In the genomic region with DNA sequence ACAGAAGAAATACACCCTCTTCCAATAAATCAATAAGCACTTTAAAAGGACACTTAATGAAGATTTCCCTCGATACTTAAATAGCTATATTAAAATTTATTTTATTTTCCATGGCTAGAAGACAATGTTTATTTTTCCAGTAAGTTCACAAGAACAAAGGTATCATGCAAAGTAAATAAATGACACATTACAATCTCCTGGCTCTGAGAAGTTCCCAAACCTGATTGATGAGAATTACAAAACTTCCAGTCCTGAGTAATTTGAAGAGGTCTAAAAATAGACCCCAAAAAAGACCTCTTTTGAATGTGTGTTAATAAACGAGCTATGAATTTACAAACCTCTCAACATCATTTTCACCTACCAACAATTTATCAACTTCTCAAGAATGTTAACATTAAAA, we compare ENCODE assay signal across 10 cellular contexts. TPM values are rescaled to one million over a fixed set of nuclear protein-coding genes. Genes with fewer than 3 reads are reported as not detected.
DNase-seq lines count a peak whose midpoint lies in the region; ATAC-seq, FAIRE-seq and TF ChIP-seq lines count a peak whose summit lies in the region.
"Had no signal": no experiment of that assay in that cellular context is flagged by ENCODE, and none has a peak within 500 bp of the region (broad histone marks: within the 10 kb centered on the region; RNA-seq: fewer than 3 reads in every experiment).

No MANE protein-coding gene starts in this region.

- ATAC-seq in stimulated activated naive CD8-positive, alpha-beta T cell treated with anti-CD3 and anti-CD28 coated beads, Interleukin-15, Interleukin-2, amounts not matched to agents 100 U/mL and 50 U/mL, for 24 hours: no peak
- ATAC-seq in GM12878: no peak
- ATAC-seq in memory B cell (ENCODE audit: low read depth): no peak
- ATAC-seq in left lobe of liver: no peak
- no peak for ATAC-seq in HG02571 (IDR thresholded peaks at IDR 0.05; ENCODE audit: unreplicated experiment)
- no peak for ATAC-seq in GM18520 (IDR thresholded peaks at IDR 0.05; ENCODE audit: unreplicated experiment)

- WGBS in GM12878 (ENCODE audit: insufficient coverage, insufficient replicate concordance, low lambda C conversion rate, missing lambda C conversion rate): 0% methylated on average over 2 of the region's 2 CpGs

- RAD21 ChIA-PET in GM12878 (lab: Charles Lee; ENCODE audit: unreplicated experiment): no interaction called here

- H3K36me3 ChIP-seq in GM12878 (ENCODE audit: control insufficient read depth in 2 of 2, insufficient read depth in 2 of 2, low read length in 1 of 2): peaks cover 0 to 2% of the 10 kb centered on the region in 2 experiments; a peak in 2 of 4 replicates

- TF ChIP-seq POLR2A in GM12878 (IDR thresholded peaks at IDR 0.05; ENCODE audit: low read depth, low read length) (no peak), GM12891 (IDR thresholded peaks at IDR 0.05; ENCODE audit: low read depth, low read length) (no peak)

- no peaks in the 10 kb centered on the region for H3K9me3 Mint-ChIP-seq in stimulated activated naive CD8-positive, alpha-beta T cell treated with anti-CD3 and anti-CD28 coated beads, Interleukin-15, Interleukin-2, amounts not matched to agents 100 ng/mL and 50 ng/mL, for 24 hours
- H3K9me3 Mint-ChIP-seq in memory B cell: no peaks in the 10 kb centered on the region

- H3K36me3 Mint-ChIP-seq in stimulated activated naive CD8-positive, alpha-beta T cell treated with anti-CD3 and anti-CD28 coated beads, Interleukin-15, Interleukin-2, amounts not matched to agents 100 ng/mL and 50 ng/mL, for 24 hours (ENCODE audit: low read depth): peaks cover 3% of the 10 kb centered on the region
- H3K36me3 Mint-ChIP-seq in memory B cell: no peaks in the 10 kb centered on the region

- FAIRE-seq in GM12878 (lab: Jason Lieb, UNC) (no peak), GM12891 (lab: Jason Lieb, UNC) (no peak)
- FAIRE-seq: endometrium had no signal

- H3K9me3 ChIP-seq in GM12878 (replicated peaks; ENCODE audit: control insufficient read depth, insufficient read depth, low read length): peaks cover under 1% of the 10 kb centered on the region; the same call in 1 of the 3 replicates

- peak overlapping the region; percentile 97 for H3K4me3 ChIP-seq in GM12878

- SMC1A ChIA-PET in GM12878 (lab: Charles Lee; ENCODE audit: uncharacterized antibody, unreplicated experiment): interaction anchor here (0.5 to 1.2 kb wide), 6 partner anchors 10 to 219 kb away, joined by 3 to 5 read pairs (median 3); no protein-coding TSS in a partner anchor

- no peak for TF ChIP-seq RAD21 in GM12878 (IDR thresholded peaks at IDR 0.05; ENCODE audit: insufficient read depth, low read depth, low read length)

- peaks cover 50% of the 10 kb centered on the region for H3K79me2 ChIP-seq in GM12878 (ENCODE audit: control insufficient read depth, insufficient read depth, low read length)

- intact Hi-C loops in GM12878 (cut with micrococcal nuclease; ENCODE audit: unreplicated experiment): loop anchor here (5.0 kb wide), 1 partner anchor 51 kb away; the partner anchor contains the start of gene SANBR

- H3K27ac Mint-ChIP-seq in stimulated activated naive CD8-positive, alpha-beta T cell treated with anti-CD3 and anti-CD28 coated beads, Interleukin-15, Interleukin-2, amounts not matched to agents 100 ng/mL and 50 ng/mL, for 24 hours: no peak overlapping the region
- no peak overlapping the region for H3K27ac Mint-ChIP-seq in memory B cell

- H3K4me1 ChIP-seq in GM12878 (ENCODE audit: control insufficient read depth, insufficient read depth, low read length): peaks cover 5% of the 10 kb centered on the region; the same call in 1 of the 2 replicates

- TF ChIP-seq EP300 in GM12878 (IDR thresholded peaks at IDR 0.05; ENCODE audit: borderline replicate concordance in 1 of 2, control insufficient read depth in 1 of 2, low read depth in 2 of 2, low read length in 2 of 2): no peak

- no peaks in the 10 kb centered on the region for H4K20me1 ChIP-seq in GM12878 (ENCODE audit: control insufficient read depth, insufficient read depth)

- POLR2A ChIA-PET in GM12878 (lab: Charles Lee): interaction anchor here (0.5 kb wide), 1 partner anchor 592 kb away, joined by 9 read pairs; no protein-coding TSS in a partner anchor

- CTCF ChIA-PET in GM12878 (lab: Yijun Ruan, JAX): interaction anchor here (0.8 to 2.5 kb wide), 4 partner anchors 16 to 211 kb away, joined by 3 to 9 read pairs (median 4); no protein-coding TSS in a partner anchor

- H3K4me1 Mint-ChIP-seq in stimulated activated naive CD8-positive, alpha-beta T cell treated with anti-CD3 and anti-CD28 coated beads, Interleukin-15, Interleukin-2, amounts not matched to agents 100 ng/mL and 50 ng/mL, for 24 hours (ENCODE audit: low read depth): peaks cover 69% of the 10 kb centered on the region
- H3K4me1 Mint-ChIP-seq in memory B cell: peaks cover 7% of the 10 kb centered on the region

- DNase-seq in stimulated activated naive CD8-positive, alpha-beta T cell treated with anti-CD3 and anti-CD28 coated beads, Interleukin-15, Interleukin-2, amounts not matched to agents 100 U/mL and 50 U/mL, for 24 hours: no peak
- no peak for DNase-seq in GM12878 (ENCODE audit: low read depth, low spot score)
- DNase-seq in memory B cell (ENCODE audit: low spot score in 2 of 2): no peak
- DNase-seq in GM12891 (ENCODE audit: insufficient read length, low spot score): no peak
- DNase-seq in left lobe of liver (ENCODE audit: low spot score): no peak
- DNase-seq: DMS79 had no signal

- no peaks in the 10 kb centered on the region for H3K27me3 ChIP-seq in GM12878 (replicated peaks in 1 of 2; ENCODE audit: control insufficient read depth in 2 of 2, insufficient read depth in 2 of 2, low read length in 1 of 2)

- in situ Hi-C loops in GM12878 (cut with MboI): no loop called here

- peak overlapping the region; percentile 96 for H3K4me3 Mint-ChIP-seq in stimulated activated naive CD8-positive, alpha-beta T cell treated with anti-CD3 and anti-CD28 coated beads, Interleukin-15, Interleukin-2, amounts not matched to agents 100 ng/mL and 50 ng/mL, for 24 hours
- H3K4me3 Mint-ChIP-seq in memory B cell: peak overlapping the region; percentile 100

- H2AFZ ChIP-seq in GM12878 (ENCODE audit: control insufficient read depth, low read depth, low read length): no peak overlapping the region

- no peaks in the 10 kb centered on the region for H3K27me3 Mint-ChIP-seq in stimulated activated naive CD8-positive, alpha-beta T cell treated with anti-CD3 and anti-CD28 coated beads, Interleukin-15, Interleukin-2, amounts not matched to agents 100 ng/mL and 50 ng/mL, for 24 hours
- H3K27me3 Mint-ChIP-seq in memory B cell: no peaks in the 10 kb centered on the region

- BruUV-seq in GM12878 (replicated peaks; lab: Mats Ljungman, UMichigan): no TSS peak

- H3K9ac ChIP-seq in GM12878 (ENCODE audit: control insufficient read depth, insufficient read depth, low read length): peak overlapping the region; percentile 94

- peak overlapping the region; percentile 80 for H3K4me2 ChIP-seq in GM12878 (ENCODE audit: control insufficient read depth, insufficient read depth)

- TF ChIP-seq CTCF in GM12878 (IDR thresholded peaks at IDR 0.05 in 2 of 3, conservative IDR thresholded peaks at IDR 0.05 in 1 of 3; ENCODE audit: control insufficient read depth in 2 of 3, extremely low read depth in 1 of 3, insufficient read depth in 1 of 3, low read depth in 3 of 3, low read length in 3 of 3): no peak

- peak overlapping the region; percentile 96; the same call in 1 of the 2 replicates for H3K27ac ChIP-seq in GM12878 (ENCODE audit: control insufficient read depth, insufficient read depth)

RNA-seq across cellular contexts. Expression of gene PEX13, which starts 1.5 kb away (rescaled TPM):
- 63.6 and 67.6 TPM in 2 replicates for total RNA-seq in GM12878 (2013; cell fraction: nucleolus; rRNA removed)
- 20.7 and 26.0 TPM in 2 replicates for total RNA-seq in GM12878 (2014; rRNA removed)
- total RNA-seq in GM12878 (2014; rRNA removed; fragmentation: Illumina TruSeq; extraction: Trizol): 18.2 and 18.6 TPM in 2 replicates
- total RNA-seq in GM12878 (2021): 17.1 and 18.7 TPM in 2 replicates
- polyA plus RNA-seq in GM12878 (2011; ENCODE audit: low read depth): 5.3 TPM
- 27.6 and 30.9 TPM in 2 replicates for polyA plus RNA-seq in GM12878 (2011; rRNA removed)
- polyA plus RNA-seq in GM12878 (2011; cell fraction: cytosol; rRNA removed): 16.0 and 16.1 TPM in 2 replicates
- 9.2 and 11.1 TPM in 2 replicates for polyA plus RNA-seq in GM12878 (2011; cell fraction: nucleus; rRNA removed)
- polyA plus RNA-seq in GM12878 (2012): 6.2 and 9.0 TPM in 2 replicates
- 11.5 and 11.9 TPM in 2 replicates for polyA plus RNA-seq in GM12878 (2014; fragmentation: Illumina TruSeq; extraction: Trizol)
- 1 to 10 TPM; 2.6 to 4.9 TPM for polyA plus RNA-seq in GM12878 (2014; fragmentation: Nextera tagmentation; extraction: Ambion mirVana)
- 14.9 and 15.2 TPM in 2 replicates for polyA plus RNA-seq in GM12878 (2014; rRNA removed)
- polyA plus RNA-seq in GM12878 (2016; fragmentation: Nextera tagmentation; extraction: Ambion mirVana): 10 to 100 TPM; 22.0 to 22.6 TPM
- polyA minus RNA-seq in GM12878 (2011; rRNA and poly(A)+ RNA removed): 19.7 and 26.8 TPM in 2 replicates
- polyA minus RNA-seq in GM12878 (2011; cell fraction: cytosol; rRNA and poly(A)+ RNA removed): 6.1 and 6.4 TPM in 2 replicates
- 16.9 and 24.7 TPM in 2 replicates for polyA minus RNA-seq in GM12878 (2011; cell fraction: nucleus; rRNA and poly(A)+ RNA removed)
- 6.0 TPM for polyA plus RNA-seq in GM12891 (2012; ENCODE audit: low read depth, missing spikeins)
- total RNA-seq in left lobe of liver: 22.3 TPM

RNA-seq across cellular contexts. Expression of gene PUS10, which starts 2.1 kb away (rescaled TPM):
- 49.8 and 53.0 TPM in 2 replicates for total RNA-seq in GM12878 (2013; cell fraction: nucleolus; rRNA removed)
- total RNA-seq in GM12878 (2014; rRNA removed) (13.4 and 14.8 TPM in 2 replicates), GM12878 (2014; rRNA removed; fragmentation: Illumina TruSeq; extraction: Trizol) (17.0 TPM in 2 replicates), GM12878 (2021) (11.9 and 12.6 TPM in 2 replicates), left lobe of liver (9.8 TPM)
- polyA plus RNA-seq in GM12878 (2011; ENCODE audit: low read depth): 4.9 TPM
- polyA plus RNA-seq in GM12878 (2011; rRNA removed) (13.9 and 18.0 TPM in 2 replicates), GM12878 (2014; fragmentation: Illumina TruSeq; extraction: Trizol) (13.3 and 19.9 TPM in 2 replicates), GM12878 (2014; fragmentation: Nextera tagmentation; extraction: Ambion mirVana) (1 to 10 TPM; 9.1 to 9.8 TPM), GM12878 (2014; rRNA removed) (8.4 and 12.8 TPM in 2 replicates), GM12878 (2016; fragmentation: Nextera tagmentation; extraction: Ambion mirVana) (10 to 100 TPM; 12.2 to 14.9 TPM)
- polyA plus RNA-seq in GM12878 (2011; cell fraction: cytosol; rRNA removed): 5.5 and 6.2 TPM in 2 replicates
- 14.1 and 14.9 TPM in 2 replicates for polyA plus RNA-seq in GM12878 (2011; cell fraction: nucleus; rRNA removed)
- polyA plus RNA-seq in GM12878 (2012): 7.6 and 8.2 TPM in 2 replicates
- 9.0 and 9.3 TPM in 2 replicates for polyA minus RNA-seq in GM12878 (2011; rRNA and poly(A)+ RNA removed)
- 2.5 and 4.8 TPM in 2 replicates for polyA minus RNA-seq in GM12878 (2011; cell fraction: cytosol; rRNA and poly(A)+ RNA removed)
- polyA minus RNA-seq in GM12878 (2011; cell fraction: nucleus; rRNA and poly(A)+ RNA removed): 9.8 and 14.4 TPM in 2 replicates
- polyA plus RNA-seq in GM12891 (2012; ENCODE audit: low read depth, missing spikeins): 6.5 TPM

RNA-seq across cellular contexts. Expression of gene SANBR, which starts 49.7 kb away (rescaled TPM):
- 18.3 and 22.6 TPM in 2 replicates for total RNA-seq in GM12878 (2013; cell fraction: nucleolus; rRNA removed)
- total RNA-seq in GM12878 (2014; rRNA removed): 6.0 and 8.5 TPM in 2 replicates
- 6.7 and 8.0 TPM in 2 replicates for total RNA-seq in GM12878 (2014; rRNA removed; fragmentation: Illumina TruSeq; extraction: Trizol)
- 6.4 and 7.4 TPM in 2 replicates for total RNA-seq in GM12878 (2021)
- 1.1 TPM for polyA plus RNA-seq in GM12878 (2011; ENCODE audit: low read depth)
- polyA plus RNA-seq in GM12878 (2011; rRNA removed): 4.5 and 4.9 TPM in 2 replicates
- polyA plus RNA-seq in GM12878 (2011; cell fraction: cytosol; rRNA removed): 1.8 and 2.0 TPM in 2 replicates
- polyA plus RNA-seq in GM12878 (2011; cell fraction: nucleus; rRNA removed): 2.3 and 4.2 TPM in 2 replicates
- 2.2 and 2.3 TPM in 2 replicates for polyA plus RNA-seq in GM12878 (2012)
- 6.7 and 7.0 TPM in 2 replicates for polyA plus RNA-seq in GM12878 (2014; fragmentation: Illumina TruSeq; extraction: Trizol)
- polyA plus RNA-seq in GM12878 (2014; fragmentation: Nextera tagmentation; extraction: Ambion mirVana): 1 to 10 TPM; 2.2 to 3.1 TPM
- polyA plus RNA-seq in GM12878 (2014; rRNA removed): 6.4 and 11.0 TPM in 2 replicates
- polyA plus RNA-seq in GM12878 (2016; fragmentation: Nextera tagmentation; extraction: Ambion mirVana): 1 to 10 TPM; 8.0 to 8.4 TPM
- 0.77 and 2.6 TPM in 2 replicates for polyA minus RNA-seq in GM12878 (2011; rRNA and poly(A)+ RNA removed)
- 1.0 and 2.5 TPM in 2 replicates for polyA minus RNA-seq in GM12878 (2011; cell fraction: cytosol; rRNA and poly(A)+ RNA removed)
- 1.8 and 3.3 TPM in 2 replicates for polyA minus RNA-seq in GM12878 (2011; cell fraction: nucleus; rRNA and poly(A)+ RNA removed)
- polyA plus RNA-seq in GM12891 (2012; ENCODE audit: low read depth, missing spikeins): 2.3 TPM
- total RNA-seq in left lobe of liver: 2.0 TPM
